10 cellular contexts compared by ENCODE assay signal in the genomic region with DNA sequence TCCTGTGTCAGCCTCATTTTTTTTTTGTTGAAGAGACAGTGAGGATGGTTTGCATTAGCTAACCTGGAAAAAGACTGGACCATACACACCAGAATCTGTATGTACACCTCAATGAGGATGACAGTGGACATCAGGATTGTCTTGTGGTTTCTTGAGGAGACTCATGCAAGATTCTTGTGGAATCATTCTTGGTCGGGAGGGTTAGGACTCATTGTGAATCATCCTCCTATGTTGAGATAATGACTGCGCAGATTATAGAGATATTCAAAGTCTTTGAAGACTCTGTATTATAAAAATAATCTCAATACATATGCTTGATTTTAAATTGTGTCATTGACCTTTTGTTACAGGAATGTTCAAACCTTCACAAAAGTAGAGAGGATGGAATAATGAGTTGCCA. TPM values are rescaled to one million over a fixed set of nuclear protein-coding genes. Genes with fewer than 3 reads are reported as not detected.
DNase-seq lines count a peak whose midpoint lies in the region; ATAC-seq, FAIRE-seq and TF ChIP-seq lines count a peak whose summit lies in the region.
"Had no signal": no experiment of that assay in that cellular context is flagged by ENCODE, and none has a peak within 500 bp of the region (broad histone marks: within the 10 kb centered on the region; RNA-seq: fewer than 3 reads in every experiment).

No MANE protein-coding gene starts in this region.

- no peak overlapping the region for H3K4me3 Mint-ChIP-seq in activated T-helper 17 cell treated with anti-CD3 and anti-CD28 coated beads, Interleukin-2, amount 50 U/mL, for 72 hours
- H3K4me3 Mint-ChIP-seq: activated naive CD8-positive, alpha-beta T cell had no signal

- TF ChIP-seq EP300 in esophagus muscularis mucosa (IDR thresholded peaks at IDR 0.05) = no peak

- intact Hi-C loops in esophagus muscularis mucosa (cut with DNase I) = no loop called here

- H3K4me1 ChIP-seq in foreskin keratinocyte (peaks cover 13% of the 10 kb centered on the region), esophagus muscularis mucosa (no peaks in the 10 kb centered on the region)

- H3K36me3 ChIP-seq in esophagus muscularis mucosa = no peaks in the 10 kb centered on the region

- H3K27ac ChIP-seq in foreskin keratinocyte = peak overlapping the region; percentile 50
- no peak overlapping the region for H3K27ac ChIP-seq in esophagus muscularis mucosa (replicated peaks in 1 of 4)

- no peaks in the 10 kb centered on the region for H3K27me3 ChIP-seq in foreskin keratinocyte
- H3K27me3 ChIP-seq in esophagus muscularis mucosa = no peaks in the 10 kb centered on the region

- FAIRE-seq in frontal cortex (lab: Jason Lieb, UNC) = no peak
- FAIRE-seq: TTC549 had no signal

- DNase-seq in AG04449 (ENCODE audit: low read depth, low spot score) (peak; percentile 90), HS-27A (ENCODE audit: low read depth) (peak; percentile 46), foreskin keratinocyte (peak; percentile 92 to 96), NCI-H774 (lab: John Stamatoyannopoulos, UW) (no peak), NCI-H345 treated with DMSO at 0.1 percent for 48 hours (lab: John Stamatoyannopoulos, UW; ENCODE audit: unreplicated experiment) (no peak), esophagus muscularis mucosa (ENCODE audit: extremely low spot score) (no peak), frontal cortex (ENCODE audit: low spot score in 2 of 2) (no peak)

- H3K27ac Mint-ChIP-seq in activated T-helper 17 cell treated with anti-CD3 and anti-CD28 coated beads, Interleukin-2, amount 50 U/mL, for 72 hours = no peak overlapping the region
- H3K27ac Mint-ChIP-seq: activated naive CD8-positive, alpha-beta T cell had no signal

- H3K27me3 Mint-ChIP-seq in activated T-helper 17 cell treated with anti-CD3 and anti-CD28 coated beads, Interleukin-2, amount 50 U/mL, for 72 hours = no peaks in the 10 kb centered on the region
- H3K27me3 Mint-ChIP-seq: activated naive CD8-positive, alpha-beta T cell had no signal

- peak; percentile 57 for ATAC-seq in activated T-helper 17 cell treated with anti-CD3 and anti-CD28 coated beads, Interleukin-2, amount 50 U/mL, for 72 hours (replicated peaks)
- peak; percentile 100 for ATAC-seq in foreskin keratinocyte

- H3K4me3 ChIP-seq in AG04449 (ENCODE audit: low read depth, low read length) (no peak overlapping the region), esophagus muscularis mucosa (no peak overlapping the region)

- POLR2A ChIA-PET in AG04449 (lab: Yijun Ruan, JAX) = interaction anchor here (0.9 to 1.0 kb wide), 2 partner anchors 8 to 50 kb away, joined by 3 to 4 read pairs; no protein-coding TSS in a partner anchor

- H3K9me3 ChIP-seq in esophagus muscularis mucosa = no peaks in the 10 kb centered on the region

- no peaks in the 10 kb centered on the region for H3K9me3 Mint-ChIP-seq in activated T-helper 17 cell treated with anti-CD3 and anti-CD28 coated beads, Interleukin-2, amount 50 U/mL, for 72 hours

- no peak for TF ChIP-seq CTCF in AG04449 (IDR thresholded peaks at IDR 0.05; ENCODE audit: insufficient read depth, low read length, missing control alignments)
- no peak for TF ChIP-seq CTCF in foreskin keratinocyte (conservative IDR thresholded peaks at IDR 0.05)
- no peak for TF ChIP-seq CTCF in esophagus muscularis mucosa (IDR thresholded peaks at IDR 0.05)

- CTCF ChIA-PET in AG04449 (lab: Yijun Ruan, JAX) = interaction anchor here (1.2 kb wide), 1 partner anchor 89 kb away, joined by 4 read pairs; no protein-coding TSS in a partner anchor

- WGBS in esophagus muscularis mucosa = 84% methylated on average over 2 of the region's 2 CpGs

- no peak for TF ChIP-seq POLR2A in esophagus muscularis mucosa (IDR thresholded peaks at IDR 0.05; ENCODE audit: low read depth)

- H3K36me3 Mint-ChIP-seq in activated T-helper 17 cell treated with anti-CD3 and anti-CD28 coated beads, Interleukin-2, amount 50 U/mL, for 72 hours (ENCODE audit: low read depth) = no peaks in the 10 kb centered on the region

- no peaks in the 10 kb centered on the region for H3K4me1 Mint-ChIP-seq in activated T-helper 17 cell treated with anti-CD3 and anti-CD28 coated beads, Interleukin-2, amount 50 U/mL, for 72 hours

RNA-seq across cellular contexts. Expression of gene DOCK10, which starts 49.1 kb away (rescaled TPM):
- 100 to 1,000 TPM; 142 to 227 TPM for total RNA-seq in activated T-helper 17 cell treated with anti-CD3 and anti-CD28 coated beads, Interleukin-2, amount 50 U/mL, for 72 hours
- total RNA-seq in foreskin keratinocyte = 8.7 and 9.8 TPM in 2 replicates
- polyA plus RNA-seq in foreskin keratinocyte = 1.9 and 2.3 TPM in 2 replicates
- 10 to 100 TPM in 1 of 4 donors, 1 to 10 TPM in 3; 1.9 to 11.6 (median 6.3) TPM for total RNA-seq in esophagus muscularis mucosa
- total RNA-seq in frontal cortex = 10.2 TPM

Comparison
In these comparisons a context has a peak if more than half of its experiments do, and no peak if none do; other contexts are left out.
1. DNase-seq: peak in AG04449 (single experiment), HS-27A (single experiment) and foreskin keratinocyte (2 of 2); none in NCI-H774 (single experiment), NCI-H345 treated with DMSO at 0.1 percent for 48 hours (single experiment), esophagus muscularis mucosa (single experiment) and frontal cortex (0 of 2).
2. RNA of gene DOCK10, which starts 49.1 kb away (total RNA-seq): 142 to 227 TPM in activated T-helper 17 cell treated with anti-CD3 and anti-CD28 coated beads, Interleukin-2, amount 50 U/mL, for 72 hours; 10.2 TPM in frontal cortex (single experiment), 8.7 to 9.8 TPM in foreskin keratinocyte and 1.9 to 11.6 TPM in esophagus muscularis mucosa; every median in the first group is over 10 times any median in the second.